ENCODE assay signal across 1 cellular context in genomic region chr1:46301406-46302090, GRCh38.
A peak's percentile ranks its signal among the peaks of the same experiment; 100 is the strongest.
TF ChIP-seq lines count a peak whose summit lies in the region.

No MANE protein-coding gene starts in this region.

TF ChIP-seq in HepG2, 621 proteins besides CTCF, POLR2A, EP300 and RAD21 (continued from another document and continues in another):
- TF ChIP-seq PAXIP1 (CRISPR knock-in tag; conservative IDR thresholded peaks at IDR 0.05) (0 out of 2 replicates have a peak, but pooled peaks have one; percentile 13), ARNTL (CRISPR knock-in tag; IDR thresholded peaks at IDR 0.05) (peak; percentile 59; the same call in 1 of the 2 replicates), ZSCAN12 (CRISPR knock-in tag; IDR thresholded peaks at IDR 0.05) (no peak), GMEB2 (CRISPR knock-in tag; IDR thresholded peaks at IDR 0.05; ENCODE audit: low read depth) (no peak), NR0B2 (CRISPR knock-in tag; IDR thresholded peaks at IDR 0.05) (no peak), ZNF746 (CRISPR knock-in tag; IDR thresholded peaks at IDR 0.05) (no peak), GTF3A (CRISPR knock-in tag; conservative IDR thresholded peaks at IDR 0.05) (peak; percentile 63; the same call in 1 of the 2 replicates), ZZZ3 (CRISPR knock-in tag; IDR thresholded peaks at IDR 0.05; ENCODE audit: borderline replicate concordance) (peak; percentile 74; the same call in 1 of the 2 replicates), ZNF160 (CRISPR knock-in tag; IDR thresholded peaks at IDR 0.05) (peak; percentile 69; the same call in 1 of the 2 replicates), DNMT3B (CRISPR knock-in tag; conservative IDR thresholded peaks at IDR 0.05) (no peak), IRF1 (CRISPR knock-in tag; IDR thresholded peaks at IDR 0.05; ENCODE audit: low read depth) (0 out of 2 replicates have a peak, but pooled peaks have one; percentile 44), THAP7 (CRISPR knock-in tag; IDR thresholded peaks at IDR 0.05) (peak; percentile 96), ZNF543 (CRISPR knock-in tag; IDR thresholded peaks at IDR 0.05) (0 out of 2 replicates have a peak, but pooled peaks have one; percentile 82), ZBTB39 (CRISPR knock-in tag; IDR thresholded peaks at IDR 0.05) (0 out of 2 replicates have a peak, but pooled peaks have one; percentile 12), ZNF274 (CRISPR knock-in tag; IDR thresholded peaks at IDR 0.05) (no peak), MEIS1 (CRISPR knock-in tag; IDR thresholded peaks at IDR 0.05; ENCODE audit: borderline replicate concordance) (0 out of 2 replicates have a peak, but pooled peaks have one; percentile 16), ZNF607 (CRISPR knock-in tag; IDR thresholded peaks at IDR 0.05; ENCODE audit: borderline replicate concordance) (peak; percentile 70; the same call in 1 of the 2 replicates), ZFX (CRISPR knock-in tag; IDR thresholded peaks at IDR 0.05; ENCODE audit: low read depth) (peak; percentile 96), ONECUT2 (CRISPR knock-in tag; IDR thresholded peaks at IDR 0.05) (no peak), PCBP1 (IDR thresholded peaks at IDR 0.05; ENCODE audit: borderline replicate concordance, low read depth, low read length) (no peak), ZNF841 (CRISPR knock-in tag; IDR thresholded peaks at IDR 0.05; ENCODE audit: borderline replicate concordance) (no peak), CHD4 (IDR thresholded peaks at IDR 0.05; ENCODE audit: borderline replicate concordance, low read length) (no peak), NFYC (CRISPR knock-in tag; IDR thresholded peaks at IDR 0.05) (no peak), GPBP1L1 (CRISPR knock-in tag; IDR thresholded peaks at IDR 0.05) (no peak), ZFP91 (CRISPR knock-in tag; IDR thresholded peaks at IDR 0.05; ENCODE audit: borderline replicate concordance) (0 out of 2 replicates have a peak, but pooled peaks have one; percentile 51), TAF1 (CRISPR knock-in tag; IDR thresholded peaks at IDR 0.05) (no peak), NBN (conservative IDR thresholded peaks at IDR 0.05) (no peak), NCOR1 (IDR thresholded peaks at IDR 0.05; ENCODE audit: borderline replicate concordance, low read length) (no peak), ZNF234 (CRISPR knock-in tag; conservative IDR thresholded peaks at IDR 0.05) (0 out of 2 replicates have a peak, but pooled peaks have one; percentile 38), ZNF281 (CRISPR knock-in tag; IDR thresholded peaks at IDR 0.05; ENCODE audit: borderline replicate concordance) (peak; percentile 15; the same call in 1 of the 2 replicates), KMT2A (CRISPR knock-in tag; IDR thresholded peaks at IDR 0.05) (peak; percentile 47; the same call in 1 of the 2 replicates)
- TF ChIP-seq, protein P1, sequence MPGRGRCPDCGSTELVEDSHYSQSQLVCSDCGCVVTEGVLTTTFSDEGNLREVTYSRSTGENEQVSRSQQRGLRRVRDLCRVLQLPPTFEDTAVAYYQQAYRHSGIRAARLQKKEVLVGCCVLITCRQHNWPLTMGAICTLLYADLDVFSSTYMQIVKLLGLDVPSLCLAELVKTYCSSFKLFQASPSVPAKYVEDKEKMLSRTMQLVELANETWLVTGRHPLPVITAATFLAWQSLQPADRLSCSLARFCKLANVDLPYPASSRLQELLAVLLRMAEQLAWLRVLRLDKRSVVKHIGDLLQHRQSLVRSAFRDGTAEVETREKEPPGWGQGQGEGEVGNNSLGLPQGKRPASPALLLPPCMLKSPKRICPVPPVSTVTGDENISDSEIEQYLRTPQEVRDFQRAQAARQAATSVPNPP (CRISPR knock-in tag; IDR thresholded peaks at IDR 0.05): no peak
- TF ChIP-seq, protein P2, sequence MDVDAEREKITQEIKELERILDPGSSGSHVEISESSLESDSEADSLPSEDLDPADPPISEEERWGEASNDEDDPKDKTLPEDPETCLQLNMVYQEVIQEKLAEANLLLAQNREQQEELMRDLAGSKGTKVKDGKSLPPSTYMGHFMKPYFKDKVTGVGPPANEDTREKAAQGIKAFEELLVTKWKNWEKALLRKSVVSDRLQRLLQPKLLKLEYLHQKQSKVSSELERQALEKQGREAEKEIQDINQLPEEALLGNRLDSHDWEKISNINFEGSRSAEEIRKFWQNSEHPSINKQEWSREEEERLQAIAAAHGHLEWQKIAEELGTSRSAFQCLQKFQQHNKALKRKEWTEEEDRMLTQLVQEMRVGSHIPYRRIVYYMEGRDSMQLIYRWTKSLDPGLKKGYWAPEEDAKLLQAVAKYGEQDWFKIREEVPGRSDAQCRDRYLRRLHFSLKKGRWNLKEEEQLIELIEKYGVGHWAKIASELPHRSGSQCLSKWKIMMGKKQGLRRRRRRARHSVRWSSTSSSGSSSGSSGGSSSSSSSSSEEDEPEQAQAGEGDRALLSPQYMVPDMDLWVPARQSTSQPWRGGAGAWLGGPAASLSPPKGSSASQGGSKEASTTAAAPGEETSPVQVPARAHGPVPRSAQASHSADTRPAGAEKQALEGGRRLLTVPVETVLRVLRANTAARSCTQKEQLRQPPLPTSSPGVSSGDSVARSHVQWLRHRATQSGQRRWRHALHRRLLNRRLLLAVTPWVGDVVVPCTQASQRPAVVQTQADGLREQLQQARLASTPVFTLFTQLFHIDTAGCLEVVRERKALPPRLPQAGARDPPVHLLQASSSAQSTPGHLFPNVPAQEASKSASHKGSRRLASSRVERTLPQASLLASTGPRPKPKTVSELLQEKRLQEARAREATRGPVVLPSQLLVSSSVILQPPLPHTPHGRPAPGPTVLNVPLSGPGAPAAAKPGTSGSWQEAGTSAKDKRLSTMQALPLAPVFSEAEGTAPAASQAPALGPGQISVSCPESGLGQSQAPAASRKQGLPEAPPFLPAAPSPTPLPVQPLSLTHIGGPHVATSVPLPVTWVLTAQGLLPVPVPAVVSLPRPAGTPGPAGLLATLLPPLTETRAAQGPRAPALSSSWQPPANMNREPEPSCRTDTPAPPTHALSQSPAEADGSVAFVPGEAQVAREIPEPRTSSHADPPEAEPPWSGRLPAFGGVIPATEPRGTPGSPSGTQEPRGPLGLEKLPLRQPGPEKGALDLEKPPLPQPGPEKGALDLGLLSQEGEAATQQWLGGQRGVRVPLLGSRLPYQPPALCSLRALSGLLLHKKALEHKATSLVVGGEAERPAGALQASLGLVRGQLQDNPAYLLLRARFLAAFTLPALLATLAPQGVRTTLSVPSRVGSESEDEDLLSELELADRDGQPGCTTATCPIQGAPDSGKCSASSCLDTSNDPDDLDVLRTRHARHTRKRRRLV (CRISPR knock-in tag; IDR thresholded peaks at IDR 0.05): peak; percentile 4; the same call in 1 of the 2 replicates
